ENCODE assay signal across 12 cellular contexts in genomic region chr3:12896206-12896697, GRCh38. TPM values are rescaled to one million over a fixed set of nuclear protein-coding genes. Genes with fewer than 3 reads are reported as not detected.
A peak's percentile ranks its signal among the peaks of the same experiment; 100 is the strongest.
DNase-seq lines count a peak whose midpoint lies in the region; ATAC-seq and TF ChIP-seq lines count a peak whose summit lies in the region.
"Had no signal": no experiment of that assay in that cellular context is flagged by ENCODE, and none has a peak within 500 bp of the region (broad histone marks: within the 10 kb centered on the region; RNA-seq: fewer than 3 reads in every experiment).

No MANE protein-coding gene starts in this region.

- peak; percentile 14 for TF ChIP-seq CTCF in psoas muscle (IDR thresholded peaks at IDR 0.05)

- no peaks in the 10 kb centered on the region for H3K9me3 ChIP-seq in psoas muscle

- peak; percentile 24 for ATAC-seq in Right ventricle myocardium superior (ENCODE audit: poor library complexity)
- peak in 3 of 4 donors; percentile 5 to 39 (median 24) for ATAC-seq in psoas muscle

- no peak overlapping the region for H3K4me3 ChIP-seq in psoas muscle
- H3K4me3 ChIP-seq: skin epidermis had no signal

- H3K36me3 ChIP-seq in psoas muscle (ENCODE audit: insufficient read depth in 1 of 2, low read depth in 1 of 2), result peaks cover 0 to 40% of the 10 kb centered on the region in 2 donors

- H3K27ac ChIP-seq in psoas muscle, result no peak overlapping the region
- H3K27ac ChIP-seq: 22Rv1, skin epidermis had no signal

- peak; percentile 15 for DNase-seq in DMS 273 (lab: John Stamatoyannopoulos, UW; ENCODE audit: unreplicated experiment)
- DNase-seq in DMS 273 treated with DMSO at 0.1 percent for 48 hours (lab: John Stamatoyannopoulos, UW), result no peak
- peak; percentile 42 for DNase-seq in SKM-1 (lab: John Stamatoyannopoulos, UW; ENCODE audit: unreplicated experiment)
- DNase-seq in Right ventricle myocardium superior, result peak; percentile 47
- DNase-seq in psoas muscle, result peak; percentile 17 to 50
- no peak for DNase-seq in NCI-H2107 treated with DMSO at 0.1 percent for 48 hours (lab: John Stamatoyannopoulos, UW; ENCODE audit: unreplicated experiment)
- no peak for DNase-seq in glomerular visceral epithelial cell (ENCODE audit: extremely low spot score)
- DNase-seq in T-helper 2 cell, result no peak
- DNase-seq: activated gamma-delta T cell, NCI-H1436 treated with DMSO at 0.1 percent for 48 hours had no signal

- 59 to 71% (median 60%) methylated on average over 7 of the region's 7 CpGs for WGBS in psoas muscle, 3 donors

- H3K4me1 ChIP-seq in psoas muscle, result peaks cover 18% of the 10 kb centered on the region

- intact Hi-C loops in Right ventricle myocardium superior (cut with DNase I), result loop anchor here (10.0 kb wide), 1 partner anchor 89 kb away; no protein-coding TSS in a partner anchor
- intact Hi-C loops in psoas muscle (cut with DNase I), result no loop called here

- no peaks in the 10 kb centered on the region for H3K27me3 ChIP-seq in psoas muscle (ENCODE audit: insufficient read depth in 3 of 3, low read length in 2 of 3)

RNA-seq across cellular contexts. Expression of gene RPL32, which starts 54.9 kb away (rescaled TPM):
- 868 TPM for total RNA-seq in Right ventricle myocardium superior
- 1,000 to 10,000 TPM; 1,418 to 1,919 (median 1,477) TPM for total RNA-seq in psoas muscle
- polyA plus RNA-seq in psoas muscle, result 1,000 to 10,000 TPM; 2,325 to 2,939 (median 2,347) TPM

Comparison
In these comparisons a context has a peak if more than half of its experiments do, and no peak if none do; other contexts are left out.
1. DNase-seq: peak in DMS 273 (single experiment), SKM-1 (single experiment), Right ventricle myocardium superior (single experiment) and psoas muscle (2 of 2); none in DMS 273 treated with DMSO at 0.1 percent for 48 hours (single experiment), NCI-H2107 treated with DMSO at 0.1 percent for 48 hours (single experiment), glomerular visceral epithelial cell (single experiment) and T-helper 2 cell (0 of 5).